In the genomic region with DNA sequence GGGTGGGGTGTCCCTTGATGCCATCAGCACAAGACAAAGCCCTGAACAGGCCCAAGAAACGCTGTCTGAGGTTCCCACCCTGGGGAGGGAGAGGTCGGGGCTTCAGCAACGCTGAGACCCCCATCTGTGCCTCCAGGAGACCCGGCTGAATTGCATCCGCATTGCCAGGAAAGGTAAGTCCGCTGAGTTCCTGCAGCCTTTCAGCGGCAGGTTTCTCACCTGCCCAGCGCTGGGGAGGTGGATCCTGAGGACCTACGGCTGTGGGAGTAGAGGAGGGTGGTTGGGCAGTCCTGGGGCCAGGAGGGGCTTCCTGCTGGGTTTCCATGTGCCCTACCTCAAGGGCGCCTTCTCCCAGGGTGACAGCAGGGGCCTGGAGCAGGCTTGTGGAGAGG, we compare ENCODE assay signal across 15 cellular contexts. TPM values are rescaled to one million over a fixed set of nuclear protein-coding genes. Genes with fewer than 3 reads are reported as not detected.
DNase-seq lines count a peak whose midpoint lies in the region; ATAC-seq and TF ChIP-seq lines count a peak whose summit lies in the region.
"Had no signal": no experiment of that assay in that cellular context is flagged by ENCODE, and none has a peak within 500 bp of the region (broad histone marks: within the 10 kb centered on the region; RNA-seq: fewer than 3 reads in every experiment).

No MANE protein-coding gene starts in this region.

- no peak for ATAC-seq in CD8-positive, alpha-beta T cell
- ATAC-seq in effector memory CD8-positive, alpha-beta T cell (replicated peaks) = no peak
- no peak for ATAC-seq in GM19463 (IDR thresholded peaks at IDR 0.05; ENCODE audit: unreplicated experiment)
- ATAC-seq: PC-3 had no signal

- intact Hi-C loops in CD8-positive, alpha-beta T cell (cut with DNase I, micrococcal nuclease) = no loop called here
- intact Hi-C loops in Calu3 (cut with micrococcal nuclease; ENCODE audit: unreplicated experiment) = no loop called here

- no peak overlapping the region for H3K27ac Mint-ChIP-seq in CD8-positive, alpha-beta T cell
- peak overlapping the region; percentile 56 to 72 for H3K27ac Mint-ChIP-seq in effector memory CD8-positive, alpha-beta T cell
- H3K27ac Mint-ChIP-seq in nephron (peak overlapping the region in 1 of 3 experiments; percentile 86), Calu3 (ENCODE audit: unreplicated experiment) (no peak overlapping the region)
- H3K27ac Mint-ChIP-seq: activated naive CD4-positive, alpha-beta T cell treated with anti-CD3 and anti-CD28 coated beads for 36 hours had no signal

- CTCF ChIA-PET in CD8-positive, alpha-beta T cell (lab: Charles Lee) = no interaction called here
- CTCF ChIA-PET in Calu3 (lab: Charles Lee) = no interaction called here

- no peaks in the 10 kb centered on the region for H4K20me1 ChIP-seq in Karpas-422 (ENCODE audit: insufficient read depth, low read depth, low read length)

- peaks cover 4% of the 10 kb centered on the region for H3K4me1 Mint-ChIP-seq in CD8-positive, alpha-beta T cell (ENCODE audit: low read depth)
- H3K4me1 Mint-ChIP-seq in effector memory CD8-positive, alpha-beta T cell (ENCODE audit: low read depth in 2 of 2) = peaks cover 5 to 6% of the 10 kb centered on the region in 2 donors
- H3K4me1 Mint-ChIP-seq in nephron (peaks cover 24% of the 10 kb centered on the region), Calu3 (ENCODE audit: low read depth, unreplicated experiment) (peaks cover 13% of the 10 kb centered on the region)

- H3K9ac ChIP-seq in Karpas-422 (ENCODE audit: low read length) = no peak overlapping the region
- H3K9ac ChIP-seq: SK-N-SH had no signal

- no peaks in the 10 kb centered on the region for H3K27me3 Mint-ChIP-seq in CD8-positive, alpha-beta T cell (ENCODE audit: low read depth)
- H3K27me3 Mint-ChIP-seq in effector memory CD8-positive, alpha-beta T cell = peaks cover 13 to 14% of the 10 kb centered on the region in 2 donors
- H3K27me3 Mint-ChIP-seq in nephron (ENCODE audit: low read depth) (no peaks in the 10 kb centered on the region), Calu3 (ENCODE audit: unreplicated experiment) (no peaks in the 10 kb centered on the region)

- no peaks in the 10 kb centered on the region for H3K36me3 ChIP-seq in CD8-positive, alpha-beta T cell (ENCODE audit: insufficient read depth, low read length)
- H3K36me3 ChIP-seq in Karpas-422 (ENCODE audit: insufficient read depth, low read length) = no peaks in the 10 kb centered on the region

- H3K79me2 ChIP-seq in Karpas-422 (ENCODE audit: low read length) = no peaks in the 10 kb centered on the region

- H3K27ac ChIP-seq in CD8-positive, alpha-beta T cell (ENCODE audit: low read depth, low read length) = no peak overlapping the region
- no peak overlapping the region for H3K27ac ChIP-seq in Karpas-422 (ENCODE audit: low read length)
- H3K27ac ChIP-seq: lower lobe of right lung had no signal

- H3K36me3 Mint-ChIP-seq in CD8-positive, alpha-beta T cell = no peaks in the 10 kb centered on the region
- H3K36me3 Mint-ChIP-seq in effector memory CD8-positive, alpha-beta T cell (ENCODE audit: insufficient read depth) = peaks cover 3% of the 10 kb centered on the region
- H3K36me3 Mint-ChIP-seq in nephron (ENCODE audit: low read depth) (no peaks in the 10 kb centered on the region), Calu3 (ENCODE audit: insufficient read depth, unreplicated experiment) (peaks cover 5% of the 10 kb centered on the region)

- H3K9me3 ChIP-seq in CD8-positive, alpha-beta T cell (ENCODE audit: low read length) = no peaks in the 10 kb centered on the region
- H3K9me3 ChIP-seq in Karpas-422 (ENCODE audit: low read length) = no peaks in the 10 kb centered on the region
- H3K9me3 ChIP-seq: lower lobe of right lung, SK-N-SH had no signal

- H3K9me2 ChIP-seq in Karpas-422 (replicated peaks; ENCODE audit: insufficient read depth, low read length) = no peaks in the 10 kb centered on the region
- H3K9me2 ChIP-seq: SK-N-SH had no signal

- H2AFZ ChIP-seq in Karpas-422 (ENCODE audit: low read length) = no peak overlapping the region

- no peaks in the 10 kb centered on the region for H3K4me1 ChIP-seq in CD8-positive, alpha-beta T cell (ENCODE audit: insufficient read depth, low read length)
- peaks cover 9% of the 10 kb centered on the region for H3K4me1 ChIP-seq in Karpas-422 (ENCODE audit: low read length)
- H3K4me1 ChIP-seq: lower lobe of right lung had no signal

- BruUV-seq in Calu3 (replicated peaks; lab: Mats Ljungman, UMichigan) = no TSS peak

- no peaks in the 10 kb centered on the region for H3K27me3 ChIP-seq in CD8-positive, alpha-beta T cell (ENCODE audit: insufficient read depth, low read length)
- no peaks in the 10 kb centered on the region for H3K27me3 ChIP-seq in Karpas-422 (ENCODE audit: low read length)

- DNase-seq in CD8-positive, alpha-beta T cell = no peak
- no peak for DNase-seq in Karpas-422
- no peak for DNase-seq in effector memory CD8-positive, alpha-beta T cell
- no peak for DNase-seq in Calu3
- DNase-seq in A172 (ENCODE audit: low spot score) = no peak
- DNase-seq in GM19240 (ENCODE audit: insufficient read length, low spot score) = no peak
- DNase-seq: activated naive CD4-positive, alpha-beta T cell treated with anti-CD3 and anti-CD28 coated beads for 36 hours; C1 segment of cervical spinal cord; lower lobe of right lung; occipital lobe; stimulated activated CD4-positive, alpha-beta T cell treated with anti-CD3 and anti-CD28 coated beads, Interleukin-4, amount 100 ng/mL, for 4 hours had no signal

- POLR2A ChIA-PET in CD8-positive, alpha-beta T cell (lab: Charles Lee) = no interaction called here

- TF ChIP-seq CTCF in CD8-positive, alpha-beta T cell (IDR thresholded peaks at IDR 0.05) = no peak
- no peak for TF ChIP-seq CTCF in nephron (IDR thresholded peaks at IDR 0.05; ENCODE audit: unreplicated experiment in 3 of 3)
- TF ChIP-seq CTCF in Calu3 (IDR thresholded peaks at IDR 0.05; ENCODE audit: unreplicated experiment) = no peak

- H3K4me3 ChIP-seq in CD8-positive, alpha-beta T cell (ENCODE audit: low read depth, low read length) = no peak overlapping the region
- no peak overlapping the region for H3K4me3 ChIP-seq in Karpas-422 (ENCODE audit: low read length)
- H3K4me3 ChIP-seq: lower lobe of right lung had no signal

- peak overlapping the region; percentile 51 for H3K4me2 ChIP-seq in Karpas-422 (ENCODE audit: low read depth, low read length, poor library complexity, severe bottlenecking)
- H3K4me2 ChIP-seq: SK-N-SH had no signal

- peak overlapping the region; percentile 53 for H3K4me3 Mint-ChIP-seq in CD8-positive, alpha-beta T cell
- peak overlapping the region; percentile 69 to 71 for H3K4me3 Mint-ChIP-seq in effector memory CD8-positive, alpha-beta T cell
- H3K4me3 Mint-ChIP-seq in nephron (peak overlapping the region; percentile 30 to 64 (median 64)), Calu3 (ENCODE audit: low read depth, unreplicated experiment) (no peak overlapping the region)
- H3K4me3 Mint-ChIP-seq: activated naive CD4-positive, alpha-beta T cell treated with anti-CD3 and anti-CD28 coated beads for 36 hours had no signal

- H3K9me3 Mint-ChIP-seq in CD8-positive, alpha-beta T cell = no peaks in the 10 kb centered on the region
- no peaks in the 10 kb centered on the region for H3K9me3 Mint-ChIP-seq in effector memory CD8-positive, alpha-beta T cell
- H3K9me3 Mint-ChIP-seq in nephron = no peaks in the 10 kb centered on the region
- H3K9me3 Mint-ChIP-seq in Calu3 (ENCODE audit: low read depth, unreplicated experiment) = no peaks in the 10 kb centered on the region
- H3K9me3 Mint-ChIP-seq: activated naive CD4-positive, alpha-beta T cell treated with anti-CD3 and anti-CD28 coated beads for 36 hours had no signal

RNA-seq across cellular contexts. Expression of a gene that starts 47.5 kb away (rescaled TPM):
- total RNA-seq in CD8-positive, alpha-beta T cell = under 1 TPM in 1 of 2 experiments, not detected in 1; 0.25 TPM
- total RNA-seq in Karpas-422 (2014; rRNA removed; shearing (Covaris generic); ENCODE audit: low replicate concordance) = 1.1 TPM in 1 of 2 replicates, not detected in the other
- 37.9 and 54.5 TPM in 2 replicates for total RNA-seq in Calu3 (2022)
- 3.0 and 7.4 TPM in 2 replicates for total RNA-seq in A172 (2014; rRNA removed; shearing (Covaris generic))

RNA-seq across cellular contexts. Expression of a gene that starts 53.1 kb away (rescaled TPM):
- total RNA-seq in CD8-positive, alpha-beta T cell = 1 to 10 TPM; 5.5 to 8.0 TPM
- total RNA-seq in Karpas-422 (2014; rRNA removed; shearing (Covaris generic); ENCODE audit: low replicate concordance) = 25.3 and 26.2 TPM in 2 replicates
- 45.9 and 46.8 TPM in 2 replicates for total RNA-seq in Calu3 (2022)
- 13.9 and 16.8 TPM in 2 replicates for total RNA-seq in A172 (2014; rRNA removed; shearing (Covaris generic))

Comparison
In these comparisons a context has a peak if more than half of its experiments do, and no peak if none do; other contexts are left out.
1. H3K27ac Mint-ChIP-seq: peak in effector memory CD8-positive, alpha-beta T cell (2 of 2); none in CD8-positive, alpha-beta T cell (single experiment) and Calu3 (single experiment).